Comparison of ENCODE assay signal across 30 cellular contexts in the genomic region with DNA sequence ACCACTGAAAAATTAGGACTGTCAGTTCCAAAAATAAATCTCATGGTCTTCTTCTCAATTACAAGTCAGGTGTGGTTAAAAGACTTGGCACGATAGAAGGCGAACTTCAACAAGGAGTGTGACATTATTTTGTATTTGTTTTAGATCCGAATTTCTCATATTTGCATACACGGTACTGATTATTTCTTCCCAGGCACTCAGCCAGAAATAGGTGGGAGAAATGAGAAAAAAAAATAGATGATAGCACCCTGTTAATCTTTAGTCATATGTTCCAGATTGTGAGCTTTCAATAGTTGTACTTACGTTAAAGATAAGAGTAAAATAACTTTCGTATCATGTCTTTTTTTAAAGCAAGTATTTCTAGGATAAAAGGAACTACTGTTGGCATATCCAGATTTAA.
"Had no signal": no experiment of that assay in that cellular context is flagged by ENCODE, and none has a peak within 500 bp of the region (broad histone marks: within the 10 kb centered on the region; RNA-seq: fewer than 3 reads in every experiment).

No MANE protein-coding gene starts in this region.

- H3K27ac ChIP-seq: brain microvascular endothelial cell, colonic mucosa, epithelial cell of prostate, esophagus squamous epithelium, WERI-Rb-1 had no signal

- FAIRE-seq: astrocyte, bronchial epithelial cell, endometrium, endothelial cell of umbilical vein had no signal

- H3K4me3 ChIP-seq: colonic mucosa, esophagus squamous epithelium had no signal

- DNase-seq: activated B cell treated with CpG ODN at 0.5 μM for 24 hours; activated CD4-positive, alpha-beta memory T cell treated with anti-CD3 and anti-CD28 coated beads for 36 hours; activated CD4-positive, alpha-beta T cell treated with anti-CD3 and anti-CD28 coated beads for 48 hours; activated CD4-positive, alpha-beta T cell treated with anti-CD3 and anti-CD28 coated beads, Interleukin-2, amount 50 U/mL, for 1 hour; activated CD8-positive, alpha-beta memory T cell treated with anti-CD3 and anti-CD28 coated beads, Interleukin-2, amount 10 ng/mL, durations not matched to agents 7 days and 5 days; activated CD8-positive, alpha-beta memory T cell treated with anti-CD3 and anti-CD28 coated beads, Interleukin-2, amount 50 U/mL, for 4 hours; activated CD8-positive, alpha-beta T cell treated with anti-CD3 and anti-CD28 coated beads, Interleukin-2, amount 10 ng/mL, durations not matched to agents 7 days and 5 days; activated effector memory CD4-positive, alpha-beta T cell treated with anti-CD3 and anti-CD28 coated beads, Interleukin-2, amount 50 U/mL, for 16 hours; activated naive CD4-positive, alpha-beta T cell treated with anti-CD3 and anti-CD28 coated beads, Interleukin-2, amount 10 ng/mL, durations not matched to agents 7 days and 5 days; activated T-cell treated with anti-CD3 and anti-CD28 coated beads, Interleukin-2, amount 50 U/mL, for 1 hour; activated T-cell treated with anti-CD3 and anti-CD28 coated beads, Interleukin-2, amount 50 U/mL, for 48 hours; amniotic stem cell; anterior cingulate cortex; brain microvascular endothelial cell; colonic mucosa; effector CD4-positive, alpha-beta T cell; effector memory CD8-positive, alpha-beta T cell; esophagus squamous epithelium; foreskin melanocyte; head of caudate nucleus; T-helper 1 cell; T-helper 17 cell; T1000; WERI-Rb-1 had no signal

- H3K4me1 ChIP-seq: colonic mucosa, esophagus squamous epithelium had no signal

- ATAC-seq: activated CD4-positive, CD25-positive, alpha-beta regulatory T cell treated with anti-CD3 and anti-CD28 coated beads, Interleukin-2, amount 50 U/mL, for 24 hours; activated CD8-positive, alpha-beta memory T cell treated with anti-CD3 and anti-CD28 coated beads, Interleukin-2, amount 10 ng/mL, durations not matched to agents 7 days and 5 days; activated CD8-positive, alpha-beta T cell treated with anti-CD3 and anti-CD28 coated beads, Interleukin-2, amount 10 ng/mL, durations not matched to agents 7 days and 5 days; effector memory CD8-positive, alpha-beta T cell; T-helper 17 cell had no signal

- H3K9me3 ChIP-seq: colonic mucosa, esophagus squamous epithelium had no signal

- H3K27me3 ChIP-seq: brain microvascular endothelial cell, colonic mucosa, esophagus squamous epithelium had no signal

- H3K36me3 ChIP-seq: brain microvascular endothelial cell, colonic mucosa, esophagus squamous epithelium, WERI-Rb-1 had no signal
